Comparison of ENCODE assay signal across 26 cellular contexts in genomic region chr15:71128939-71129562, GRCh38. TPM values are rescaled to one million over a fixed set of nuclear protein-coding genes. Genes with fewer than 3 reads are reported as not detected.
DNase-seq lines count a peak whose midpoint lies in the region; ATAC-seq and TF ChIP-seq lines count a peak whose summit lies in the region.
"Had no signal": no experiment of that assay in that cellular context is flagged by ENCODE, and none has a peak within 500 bp of the region (broad histone marks: within the 10 kb centered on the region; RNA-seq: fewer than 3 reads in every experiment).

No MANE protein-coding gene starts in this region.

- no peak overlapping the region for H3K4me3 ChIP-seq in ACC112 (ENCODE audit: low read depth, low read length)
- H3K4me3 ChIP-seq in ascending aorta = no peak overlapping the region
- no peak overlapping the region for H3K4me3 ChIP-seq in spleen
- H3K4me3 ChIP-seq: right lobe of liver, transverse colon had no signal

- WGBS in spleen, 5 donors = 79 to 85% (median 81%) methylated on average over 6 of the region's 6 CpGs

- DNase-seq in HCEC 1CT (peak; percentile 17), ascending aorta (ENCODE audit: low spot score in 2 of 2) (peak in 1 of 2 donors; percentile 13), left colon (no peak), spleen (no peak), SHP77 treated with DMSO at 0.1 percent for 48 hours (lab: John Stamatoyannopoulos, UW) (no peak)
- DNase-seq: activated B cell treated with CpG ODN at 0.5 μM for 24 hours; activated CD4-positive, alpha-beta T cell treated with anti-CD3 and anti-CD28 coated beads, Interleukin-2, amount 10 ng/mL, durations not matched to agents 7 days and 5 days; activated effector memory CD4-positive, alpha-beta T cell treated with anti-CD3 and anti-CD28 coated beads, Interleukin-2, amount 50 U/mL, for 16 hours; activated naive CD8-positive, alpha-beta T cell treated with anti-CD3 and anti-CD28 coated beads, Interleukin-2, amount 10 ng/mL, durations not matched to agents 7 days and 5 days; activated T-cell treated with anti-CD3 and anti-CD28 coated beads, Interleukin-2, amount 50 U/mL, for 1 hour; central memory CD4-positive, alpha-beta T cell; COR-L47; DMS53; endodermal cell; H9; hippocampal formation; mesenchymal stem cell; NCI-H2107; NCI-H748 treated with DMSO at 0.1 percent for 48 hours; right lobe of liver; stimulated activated CD4-positive, alpha-beta T cell treated with anti-CD3 and anti-CD28 coated beads, Interleukin-4, amount 100 ng/mL, for 1 hour; transverse colon had no signal

- H3K27me3 ChIP-seq in ACC112 (ENCODE audit: insufficient read depth, low read length) = no peaks in the 10 kb centered on the region
- H3K27me3 ChIP-seq in ascending aorta = no peaks in the 10 kb centered on the region
- H3K27me3 ChIP-seq in spleen (replicated peaks in 1 of 7) = peaks cover 0 to 23% (median 0%) of the 10 kb centered on the region in 7 donors
- H3K27me3 ChIP-seq: right lobe of liver, transverse colon had no signal

- intact Hi-C loops in ascending aorta (cut with DNase I) (no loop called here), left colon (cut with DNase I, micrococcal nuclease) (no loop called here), spleen (cut with DNase I; ENCODE audit: low total_unique reads) (no loop called here)

- peaks cover 18% of the 10 kb centered on the region for H3K79me2 ChIP-seq in ACC112 (ENCODE audit: control insufficient read depth, insufficient read depth, low read length, unreplicated experiment)

- peaks cover 29% of the 10 kb centered on the region for H3K4me1 ChIP-seq in ACC112 (ENCODE audit: control insufficient read depth, insufficient read depth, low read length, unreplicated experiment)
- peaks cover 4 to 40% of the 10 kb centered on the region in 2 donors for H3K4me1 ChIP-seq in ascending aorta
- peaks cover 0 to 6% (median 0%) of the 10 kb centered on the region in 6 donors for H3K4me1 ChIP-seq in spleen
- H3K4me1 ChIP-seq: right lobe of liver had no signal

- H2AFZ ChIP-seq in ACC112 (ENCODE audit: low read length, unreplicated experiment) = no peak overlapping the region

- H3K27ac ChIP-seq in ACC112 (ENCODE audit: low read depth, low read length) (peak overlapping the region; percentile 22; the same call in 1 of the 2 replicates), ascending aorta (peak overlapping the region; percentile 58 to 61), spleen (no peak overlapping the region)
- H3K27ac ChIP-seq: C4-2B, right lobe of liver, transverse colon had no signal

- no peaks in the 10 kb centered on the region for H3K36me3 ChIP-seq in ACC112 (ENCODE audit: insufficient read depth, low read length)
- no peaks in the 10 kb centered on the region for H3K36me3 ChIP-seq in ascending aorta
- H3K36me3 ChIP-seq in spleen = no peaks in the 10 kb centered on the region
- H3K36me3 ChIP-seq: right lobe of liver, transverse colon had no signal

- TF ChIP-seq CTCF in ascending aorta (IDR thresholded peaks at IDR 0.05) (no peak), spleen (IDR thresholded peaks at IDR 0.05 in 8 of 11, conservative IDR thresholded peaks at IDR 0.05 in 3 of 11) (no peak)

- peak; percentile 62 for ATAC-seq in left colon
- no peak for ATAC-seq in HG03342 (IDR thresholded peaks at IDR 0.05; ENCODE audit: unreplicated experiment)

- no peaks in the 10 kb centered on the region for H3K9me3 ChIP-seq in ascending aorta
- no peaks in the 10 kb centered on the region for H3K9me3 ChIP-seq in spleen
- H3K9me3 ChIP-seq: right lobe of liver, transverse colon had no signal

- no peak for TF ChIP-seq POLR2A in spleen (IDR thresholded peaks at IDR 0.05)

RNA-seq across cellular contexts. Expression of gene THSD4, which starts 13.8 kb away (rescaled TPM):
- 151 TPM for total RNA-seq in ascending aorta
- total RNA-seq in left colon = 10 to 100 TPM; 35.2 to 45.5 TPM
- 10 to 100 TPM in 2 of 7 donors, 1 to 10 TPM in 5; 1.9 to 11.3 (median 4.3) TPM for total RNA-seq in spleen
- polyA plus RNA-seq in spleen = under 1 TPM; 0.29 to 0.93 (median 0.30) TPM
- total RNA-seq: activated B cell treated with CpG ODN at 0.5 μM for 24 hours; activated CD4-positive, alpha-beta T cell treated with anti-CD3 and anti-CD28 coated beads, Interleukin-2, amount 10 ng/mL, durations not matched to agents 7 days and 5 days; activated CD8-positive, alpha-beta memory T cell treated with anti-CD3 and anti-CD28 coated beads for 36 hours; activated naive CD8-positive, alpha-beta T cell treated with anti-CD3 and anti-CD28 coated beads, Interleukin-2, amount 10 ng/mL, durations not matched to agents 7 days and 5 days had no signal

Comparison
In these comparisons a context has a peak if more than half of its experiments do, and no peak if none do; other contexts are left out.
1. H3K27ac ChIP-seq: peak in ACC112 (single experiment) and ascending aorta (2 of 2); none in spleen (0 of 8).